Comparison of ENCODE assay signal across 9 cellular contexts in genomic region chr12:1936406-1937320, GRCh38. TPM values are rescaled to one million over a fixed set of nuclear protein-coding genes. Genes with fewer than 3 reads are reported as not detected.
A peak's percentile ranks its signal among the peaks of the same experiment; 100 is the strongest.
DNase-seq lines count a peak whose midpoint lies in the region; ATAC-seq, FAIRE-seq and TF ChIP-seq lines count a peak whose summit lies in the region.
"Had no signal": no experiment of that assay in that cellular context is flagged by ENCODE, and none has a peak within 500 bp of the region (broad histone marks: within the 10 kb centered on the region; RNA-seq: fewer than 3 reads in every experiment).

No MANE protein-coding gene starts in this region.

- ATAC-seq in GM23338 (no peak), HG03439 (IDR thresholded peaks at IDR 0.05; ENCODE audit: unreplicated experiment) (no peak)

- H3K27me3 ChIP-seq in hepatocyte (no peaks in the 10 kb centered on the region), stomach (no peaks in the 10 kb centered on the region), GM23338 (ENCODE audit: insufficient read depth) (no peaks in the 10 kb centered on the region)

- H3K36me3 ChIP-seq in hepatocyte (replicated peaks; ENCODE audit: insufficient read depth, low read depth), result no peaks in the 10 kb centered on the region
- H3K36me3 ChIP-seq in stomach, result peaks cover 6 to 28% (median 25%) of the 10 kb centered on the region in 4 donors
- peaks cover 10% of the 10 kb centered on the region for H3K36me3 ChIP-seq in GM23338 (ENCODE audit: insufficient read depth)

- TF ChIP-seq POLR2A in stomach (IDR thresholded peaks at IDR 0.05), result no peak

- H3K4me2 ChIP-seq in hepatocyte (no peak overlapping the region), GM23338 (no peak overlapping the region)

- H3K9me3 ChIP-seq in hepatocyte (ENCODE audit: low read depth) (no peaks in the 10 kb centered on the region), stomach (no peaks in the 10 kb centered on the region)

- no peak overlapping the region; the same call in 1 of the 2 replicates for H3K27ac Mint-ChIP-seq in GM23338

- TF ChIP-seq EP300 in stomach (IDR thresholded peaks at IDR 0.05), result no peak

- no peaks in the 10 kb centered on the region for H3K79me2 ChIP-seq in hepatocyte
- no peaks in the 10 kb centered on the region for H3K79me2 ChIP-seq in GM23338 (replicated peaks; ENCODE audit: insufficient read depth)

- intact Hi-C loops in stomach (cut with DNase I; ENCODE audit: low total_unique reads), result loop anchor here (5.0 to 10.0 kb wide), 2 partner anchors 139 to 302 kb away; no protein-coding TSS in a partner anchor

- H3K9me2 ChIP-seq in hepatocyte (replicated peaks; ENCODE audit: insufficient read depth) (no peaks in the 10 kb centered on the region), GM23338 (ENCODE audit: insufficient read depth) (no peaks in the 10 kb centered on the region)

- no peak overlapping the region for H3K4me3 Mint-ChIP-seq in GM23338

- 85% methylated on average over 25 of the region's 25 CpGs for WGBS in hepatocyte (ENCODE audit: low lambda C conversion rate, missing lambda C conversion rate)
- 27 to 61% (median 44%) methylated on average over 23 to 25 of the region's 25 CpGs for WGBS in stomach, 5 donors

- H3K4me1 ChIP-seq in hepatocyte (ENCODE audit: insufficient read depth) (peaks cover 19% of the 10 kb centered on the region), stomach (peaks cover 35 to 81% (median 60%) of the 10 kb centered on the region in 4 donors), GM23338 (ENCODE audit: insufficient read depth) (peaks cover 4% of the 10 kb centered on the region; the same call in 1 of the 2 replicates)

- no peaks in the 10 kb centered on the region for H4K20me1 ChIP-seq in hepatocyte (ENCODE audit: insufficient read depth, poor library complexity, severe bottlenecking)
- no peaks in the 10 kb centered on the region for H4K20me1 ChIP-seq in GM23338 (replicated peaks; ENCODE audit: insufficient read depth)

- H3K27me3 Mint-ChIP-seq in GM23338 (ENCODE audit: insufficient read depth, low read depth, poor library complexity), result peaks cover 10% of the 10 kb centered on the region

- no peaks in the 10 kb centered on the region for H3K9me3 Mint-ChIP-seq in GM23338

- H3K27ac ChIP-seq in angular gyrus (ENCODE audit: low read depth, low read length) (peak overlapping the region; percentile 94), hepatocyte (no peak overlapping the region), stomach (peak overlapping the region; percentile 80 to 92 (median 83)), GM23338 (ENCODE audit: low read depth) (no peak overlapping the region)

- H3K36me3 Mint-ChIP-seq in GM23338 (ENCODE audit: low read depth), result peaks cover 5% of the 10 kb centered on the region; the same call in 2 of the 3 replicates

- H3K4me1 Mint-ChIP-seq in GM23338, result peaks cover 4% of the 10 kb centered on the region

- no peak for TF ChIP-seq CTCF in hepatocyte (IDR thresholded peaks at IDR 0.05; ENCODE audit: poor library complexity)
- no peak for TF ChIP-seq CTCF in stomach (IDR thresholded peaks at IDR 0.05)
- TF ChIP-seq CTCF in GM23338 (conservative IDR thresholded peaks at IDR 0.05; ENCODE audit: low read depth in 2 of 2), result no peak

- DNase-seq in LoVo (ENCODE audit: low spot score) (peak; percentile 11), hepatocyte (ENCODE audit: low spot score) (peak; percentile 70), stomach (peak; percentile 91), GM23338 (ENCODE audit: low spot score) (no peak), GM19239 (ENCODE audit: insufficient read length, low spot score) (no peak), GM19240 (ENCODE audit: insufficient read length, low spot score) (no peak)
- DNase-seq: activated naive CD4-positive, alpha-beta T cell had no signal

- no peak for FAIRE-seq in GM19239 (lab: Jason Lieb, UNC)

- H2AFZ ChIP-seq in hepatocyte (no peak overlapping the region), GM23338 (no peak overlapping the region)

- no peak overlapping the region for H3K4me3 ChIP-seq in hepatocyte
- peak overlapping the region; percentile 5 to 29 (median 9) for H3K4me3 ChIP-seq in stomach
- H3K4me3 ChIP-seq in GM23338, result no peak overlapping the region

- H3F3A ChIP-seq in GM23338 (replicated peaks; ENCODE audit: low read depth), result peaks cover 4% of the 10 kb centered on the region; the same call in 1 of the 2 replicates

TF ChIP-seq in GM23338, 12 proteins besides CTCF, POLR2A, EP300 and RAD21:
- TF ChIP-seq CREB1 (CRISPR knock-in tag; IDR thresholded peaks at IDR 0.05; ENCODE audit: low read depth), result no peak
- TF ChIP-seq EZH2 (IDR thresholded peaks at IDR 0.05; ENCODE audit: low read depth, unreplicated experiment), result no peak

RNA-seq across cellular contexts. Expression of gene CACNA2D4, which starts 18.2 kb away (rescaled TPM):
- total RNA-seq in hepatocyte (1.3 and 4.7 TPM in 2 replicates), stomach (1 to 10 TPM in 3 of 5 donors, under 1 TPM in 1, not detected in 1; 0.58 to 3.5 (median 1.5) TPM)
- polyA plus RNA-seq in hepatocyte (2.1 and 5.7 TPM in 2 replicates), stomach (1 to 10 TPM; 1.8 to 3.2 (median 1.9) TPM), GM23338 (2016; fragmentation: Nextera tagmentation; extraction: Ambion mirVana) (0.24 TPM in 1 of 2 replicates, not detected in the other)
- 0.07 TPM in 1 of 2 replicates, not detected in the other for total RNA-seq in GM23338 (2014; rRNA removed; shearing (Covaris generic))

Comparison
In these comparisons a context has a peak if more than half of its experiments do, and no peak if none do; other contexts are left out.
1. DNase-seq: peak in LoVo (single experiment), hepatocyte (single experiment) and stomach (single experiment); none in GM23338 (single experiment), GM19239 (single experiment) and GM19240 (single experiment).
2. H3K27ac ChIP-seq: peak in angular gyrus (single experiment) and stomach (5 of 5); none in hepatocyte (single experiment) and GM23338 (single experiment).
3. H3K4me3 ChIP-seq: peak in stomach (4 of 4); none in hepatocyte (single experiment) and GM23338 (single experiment).